In genomic region chr18:7548226-7548625, GRCh38 we compare ENCODE assay signal across 21 cellular contexts. TPM values are rescaled to one million over a fixed set of nuclear protein-coding genes. Genes with fewer than 3 reads are reported as not detected.
"Had no signal": no experiment of that assay in that cellular context is flagged by ENCODE, and none has a peak within 500 bp of the region (broad histone marks: within the 10 kb centered on the region; RNA-seq: fewer than 3 reads in every experiment).

No MANE protein-coding gene starts in this region.

- DNase-seq: KBM-7, MV-4-11, NCI-H1048, NCI-H1105, NCI-H146, NCI-H1694 treated with DMSO at 0.1 percent for 48 hours, NCI-H1930, NCI-H2081 treated with DMSO at 0.1 percent for 48 hours, NCI-H2171, NCI-H226, NCI-H446, NCI-H510A, NCI-H524 treated with DMSO at 0.1 percent for 48 hours, NCI-H82, PC-3, SHP77 had no signal

- H3K27ac Mint-ChIP-seq: IgD-negative memory B cell had no signal

- H3K27ac ChIP-seq: HL-60, RWPE1 had no signal

- H3K4me3 Mint-ChIP-seq: IgD-negative memory B cell had no signal

- H3K27me3 Mint-ChIP-seq: IgD-negative memory B cell had no signal

- FAIRE-seq: HTR-8/SVneo had no signal

- H3K4me1 Mint-ChIP-seq: IgD-negative memory B cell had no signal

RNA-seq across cellular contexts. Expression of gene PTPRM, which starts 18.9 kb away (rescaled TPM):
- total RNA-seq: OCI-LY7 had no signal
